Comparison of ENCODE assay signal across 19 cellular contexts in the genomic region with DNA sequence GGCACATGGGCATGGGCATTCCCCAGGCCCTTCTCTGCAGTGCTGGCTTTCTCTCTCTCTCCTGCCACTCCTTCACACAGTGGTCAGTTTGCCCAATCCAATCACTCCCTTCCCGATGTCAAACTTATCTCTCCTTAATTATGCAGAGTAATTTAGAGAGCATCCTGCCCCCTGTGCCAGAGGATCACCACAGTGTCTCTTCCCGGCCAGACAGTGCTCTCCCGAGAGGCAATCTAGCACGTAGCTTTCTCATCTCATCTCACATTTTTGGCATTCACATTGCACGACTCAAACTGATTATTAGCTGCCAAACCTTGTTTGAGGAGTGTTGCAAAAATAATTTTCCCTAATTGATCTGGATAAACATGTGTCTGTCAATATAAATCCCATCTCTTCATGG. TPM values are rescaled to one million over a fixed set of nuclear protein-coding genes. Genes with fewer than 3 reads are reported as not detected.
"Had no signal": no experiment of that assay in that cellular context is flagged by ENCODE, and none has a peak within 500 bp of the region (broad histone marks: within the 10 kb centered on the region; RNA-seq: fewer than 3 reads in every experiment).

No MANE protein-coding gene starts in this region.

- H3K9me3 ChIP-seq: body of pancreas, right lobe of liver, upper lobe of left lung had no signal

- ATAC-seq: stimulated activated naive B cell treated with anti-CD40 and anti-IgM and Interleukin-4, amounts not matched to agents 10 μg/mL and 1 μg/mL and 100 μg/mL, for 72 hours had no signal

- H3K9me3 Mint-ChIP-seq: activated naive CD4-positive, alpha-beta T cell treated with anti-CD3 and anti-CD28 coated beads, Interleukin-2, amount 50 U/mL, for 24 hours; neural crest cell had no signal

- H3K27me3 ChIP-seq: body of pancreas, hepatocyte, right lobe of liver, upper lobe of left lung had no signal

- H3K4me1 ChIP-seq: parathyroid adenoma had no signal

- H3K36me3 Mint-ChIP-seq: activated naive CD4-positive, alpha-beta T cell treated with anti-CD3 and anti-CD28 coated beads, Interleukin-2, amount 50 U/mL, for 24 hours; stimulated activated naive B cell treated with anti-CD40 and anti-IgM and Interleukin-4, amounts not matched to agents 10 μg/mL and 1 μg/mL and 100 μg/mL, for 72 hours had no signal

- H3K4me2 ChIP-seq: hepatocyte had no signal

- H3K9ac ChIP-seq: parathyroid adenoma had no signal

- H3K27me3 Mint-ChIP-seq: activated naive CD4-positive, alpha-beta T cell treated with anti-CD3 and anti-CD28 coated beads, Interleukin-2, amount 50 U/mL, for 24 hours had no signal

- H3K4me3 ChIP-seq: body of pancreas, hepatocyte, right lobe of liver, upper lobe of left lung had no signal

- H3K4me3 Mint-ChIP-seq: activated naive CD4-positive, alpha-beta T cell treated with anti-CD3 and anti-CD28 coated beads, Interleukin-2, amount 50 U/mL, for 24 hours; neural crest cell; stimulated activated naive B cell treated with anti-CD40 and anti-IgM and Interleukin-4, amounts not matched to agents 10 μg/mL and 1 μg/mL and 100 μg/mL, for 72 hours had no signal

- H3K79me2 ChIP-seq: hepatocyte, parathyroid adenoma had no signal

- H3K27ac Mint-ChIP-seq: activated naive CD4-positive, alpha-beta T cell treated with anti-CD3 and anti-CD28 coated beads, Interleukin-2, amount 50 U/mL, for 24 hours; stimulated activated naive B cell treated with anti-CD40 and anti-IgM and Interleukin-4, amounts not matched to agents 10 μg/mL and 1 μg/mL and 100 μg/mL, for 72 hours had no signal

- H3K36me3 ChIP-seq: right lobe of liver, upper lobe of left lung had no signal

- H3K4me1 Mint-ChIP-seq: activated naive CD4-positive, alpha-beta T cell treated with anti-CD3 and anti-CD28 coated beads, Interleukin-2, amount 50 U/mL, for 24 hours; stimulated activated naive B cell treated with anti-CD40 and anti-IgM and Interleukin-4, amounts not matched to agents 10 μg/mL and 1 μg/mL and 100 μg/mL, for 72 hours had no signal

- H3K27ac ChIP-seq: body of pancreas, epithelial cell of prostate, hepatocyte, parathyroid adenoma, right lobe of liver had no signal

- DNase-seq: activated CD4-positive, alpha-beta T cell treated with anti-CD3 and anti-CD28 coated beads, Interleukin-2, amount 50 U/mL, for 4 hours; activated CD4-positive, CD25-positive, alpha-beta regulatory T cell treated with anti-CD3 and anti-CD28 coated beads, Interleukin-2, amount 50 U/mL, for 72 hours; activated effector memory CD4-positive, alpha-beta T cell treated with Interleukin-2 at 50 U/mL for 16 hours; activated T-cell treated with anti-CD3 and anti-CD28 coated beads, Interleukin-2, amount 50 U/mL, for 1 hour; amniotic stem cell; body of pancreas; central memory CD4-positive, alpha-beta T cell; effector memory CD4-positive, alpha-beta T cell; right lobe of liver; stimulated activated CD4-positive, alpha-beta T cell treated with anti-CD3 and anti-CD28 coated beads, Interleukin-2, amount 100 ng/mL, for 24 hours; stimulated activated naive B cell treated with anti-CD40 and anti-IgM and Interleukin-4, amounts not matched to agents 10 μg/mL and 1 μg/mL and 100 μg/mL, for 72 hours; SW 1271; upper lobe of left lung had no signal

- H2AFZ ChIP-seq: hepatocyte, parathyroid adenoma had no signal

RNA-seq across cellular contexts. Expression of a gene that starts 37.9 kb away (rescaled TPM):
- total RNA-seq: mononuclear cell had no signal
